7 cellular contexts compared by ENCODE assay signal in the genomic region with DNA sequence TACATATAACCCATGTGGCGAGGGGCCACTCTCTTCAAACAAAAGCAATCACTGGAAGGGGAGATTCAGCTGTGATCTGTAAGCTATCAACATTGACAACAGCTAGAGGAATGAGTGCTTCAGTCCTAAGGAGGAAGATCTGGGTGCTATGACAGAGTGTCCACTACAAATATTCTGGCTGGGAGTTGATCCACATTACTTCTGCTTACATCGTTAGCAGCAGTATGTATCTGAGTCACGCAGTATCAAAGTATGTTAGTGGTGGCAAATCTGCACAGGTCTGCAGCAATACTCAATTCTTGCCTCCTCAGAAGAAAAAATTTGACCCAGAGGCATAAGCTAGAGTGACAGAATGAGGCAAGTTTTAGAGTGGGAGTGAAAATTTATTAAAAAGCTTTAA.
"Had no signal": no experiment of that assay in that cellular context is flagged by ENCODE, and none has a peak within 500 bp of the region (broad histone marks: within the 10 kb centered on the region; RNA-seq: fewer than 3 reads in every experiment).

No MANE protein-coding gene starts in this region.

- DNase-seq: GOT3, H9, HCEC 1CT, IMR-90, KBM-7 had no signal

- H3K4me3 Mint-ChIP-seq: H9 had no signal

- H3K9me3 Mint-ChIP-seq: H9 had no signal

- FAIRE-seq: H54, HTR-8/SVneo had no signal

- H3K27ac Mint-ChIP-seq: H9 had no signal
